23 cellular contexts compared by ENCODE assay signal in genomic region chr1:31266547-31266946, GRCh38. TPM values are rescaled to one million over a fixed set of nuclear protein-coding genes. Genes with fewer than 3 reads are reported as not detected.
"Had no signal": no experiment of that assay in that cellular context is flagged by ENCODE, and none has a peak within 500 bp of the region (broad histone marks: within the 10 kb centered on the region; RNA-seq: fewer than 3 reads in every experiment).

No MANE protein-coding gene starts in this region.

- H3K4me3 ChIP-seq: esophagus squamous epithelium, right atrium auricular region, skin epidermis, tibial nerve had no signal

- H3K9me3 Mint-ChIP-seq: activated CD8-positive, alpha-beta T cell treated with anti-CD3 and anti-CD28 coated beads for 36 hours; activated naive CD8-positive, alpha-beta T cell treated with anti-CD3 and anti-CD28 coated beads, Interleukin-2, amount 10 ng/mL, durations not matched to agents 7 days and 5 days; activated T-cell treated with anti-CD3 and anti-CD28 coated beads, Interleukin-2, amount 50 U/mL, for 24 hours; activated T-helper 2 cell treated with anti-CD3 and anti-CD28 coated beads, Interferon-gamma antibody, Interleukin-2, Interleukin-4, amounts not matched to agents 10 μg/mL and 5 μg/mL and 100 μg/mL, durations not matched to agents 14 hours and 24 hours and 36 hours; mesothelial cell of epicardium; natural killer cell treated with Interleukin-12 subunit alpha and Interleukin-12 subunit beta and Interleukin-15 and Interleukin-18, amount 100 ng/mL, for 72 hours had no signal

- H3K27me3 Mint-ChIP-seq: activated CD8-positive, alpha-beta T cell treated with anti-CD3 and anti-CD28 coated beads for 36 hours; activated naive CD8-positive, alpha-beta T cell treated with anti-CD3 and anti-CD28 coated beads, Interleukin-2, amount 10 ng/mL, durations not matched to agents 7 days and 5 days; activated T-cell treated with anti-CD3 and anti-CD28 coated beads, Interleukin-2, amount 50 U/mL, for 24 hours; natural killer cell treated with Interleukin-12 subunit alpha and Interleukin-12 subunit beta and Interleukin-15 and Interleukin-18, amount 100 ng/mL, for 72 hours had no signal

- H3K27ac ChIP-seq: brain microvascular endothelial cell, esophagus squamous epithelium, right atrium auricular region, skin epidermis, tibial nerve had no signal

- H3K4me3 Mint-ChIP-seq: activated CD8-positive, alpha-beta T cell treated with anti-CD3 and anti-CD28 coated beads for 36 hours; activated naive CD8-positive, alpha-beta T cell treated with anti-CD3 and anti-CD28 coated beads, Interleukin-2, amount 10 ng/mL, durations not matched to agents 7 days and 5 days; activated T-cell treated with anti-CD3 and anti-CD28 coated beads, Interleukin-2, amount 50 U/mL, for 24 hours; mesothelial cell of epicardium; natural killer cell treated with Interleukin-12 subunit alpha and Interleukin-12 subunit beta and Interleukin-15 and Interleukin-18, amount 100 ng/mL, for 72 hours had no signal

- H3K27me3 ChIP-seq: brain microvascular endothelial cell, esophagus squamous epithelium, right atrium auricular region, tibial nerve had no signal

- H3K27ac Mint-ChIP-seq: activated CD8-positive, alpha-beta T cell treated with anti-CD3 and anti-CD28 coated beads for 36 hours; activated naive CD8-positive, alpha-beta T cell treated with anti-CD3 and anti-CD28 coated beads, Interleukin-2, amount 10 ng/mL, durations not matched to agents 7 days and 5 days; activated T-helper 2 cell treated with anti-CD3 and anti-CD28 coated beads, Interferon-gamma antibody, Interleukin-2, Interleukin-4, amounts not matched to agents 10 μg/mL and 5 μg/mL and 100 μg/mL, durations not matched to agents 14 hours and 24 hours and 36 hours; mesothelial cell of epicardium; natural killer cell treated with Interleukin-12 subunit alpha and Interleukin-12 subunit beta and Interleukin-15 and Interleukin-18, amount 100 ng/mL, for 72 hours had no signal

- H3K4me1 Mint-ChIP-seq: activated naive CD8-positive, alpha-beta T cell treated with anti-CD3 and anti-CD28 coated beads, Interleukin-2, amount 10 ng/mL, durations not matched to agents 7 days and 5 days; mesothelial cell of epicardium had no signal

- H3K4me1 ChIP-seq: tibial nerve had no signal

- H3K9me3 ChIP-seq: esophagus squamous epithelium, right atrium auricular region, tibial nerve had no signal

- DNase-seq: activated CD4-positive, alpha-beta T cell treated with anti-CD3 and anti-CD28 coated beads for 48 hours; activated CD4-positive, CD25-positive, alpha-beta regulatory T cell; activated CD8-positive, alpha-beta T cell treated with anti-CD3 and anti-CD28 coated beads for 36 hours; activated naive CD4-positive, alpha-beta T cell treated with Interleukin-2 at 50 U/mL for 16 hours; activated naive CD8-positive, alpha-beta T cell treated with anti-CD3 and anti-CD28 coated beads, Interleukin-2, amount 10 ng/mL, durations not matched to agents 7 days and 5 days; activated T-cell treated with anti-CD3 and anti-CD28 coated beads, Interleukin-2, amount 50 U/mL, for 24 hours; brain microvascular endothelial cell; cerebellar nuclear complex; effector CD4-positive, alpha-beta T cell; esophagus squamous epithelium; posterior cingulate gyrus; stimulated activated naive CD8-positive, alpha-beta T cell treated with anti-CD3 and anti-CD28 coated beads, Interleukin-15, Interleukin-2, amounts not matched to agents 100 U/mL and 50 U/mL, for 24 hours; substantia nigra; T-helper 1 cell; T-helper 9 cell had no signal

RNA-seq across cellular contexts. Expression of gene NKAIN1, which starts 26.9 kb away (rescaled TPM):
- total RNA-seq: activated CD8-positive, alpha-beta T cell treated with anti-CD3 and anti-CD28 coated beads for 36 hours; activated T-helper 2 cell treated with anti-CD3 and anti-CD28 coated beads, Interferon-gamma antibody, Interleukin-2, Interleukin-4, amounts not matched to agents 10 μg/mL and 5 μg/mL and 100 μg/mL, durations not matched to agents 14 hours and 24 hours and 36 hours; left lobe of liver; lung microvascular endothelial cell; natural killer cell treated with Interleukin-12 subunit alpha and Interleukin-12 subunit beta and Interleukin-15 and Interleukin-18, amount 100 ng/mL, for 72 hours; right atrium auricular region; tibial nerve had no signal
